In the genomic region with DNA sequence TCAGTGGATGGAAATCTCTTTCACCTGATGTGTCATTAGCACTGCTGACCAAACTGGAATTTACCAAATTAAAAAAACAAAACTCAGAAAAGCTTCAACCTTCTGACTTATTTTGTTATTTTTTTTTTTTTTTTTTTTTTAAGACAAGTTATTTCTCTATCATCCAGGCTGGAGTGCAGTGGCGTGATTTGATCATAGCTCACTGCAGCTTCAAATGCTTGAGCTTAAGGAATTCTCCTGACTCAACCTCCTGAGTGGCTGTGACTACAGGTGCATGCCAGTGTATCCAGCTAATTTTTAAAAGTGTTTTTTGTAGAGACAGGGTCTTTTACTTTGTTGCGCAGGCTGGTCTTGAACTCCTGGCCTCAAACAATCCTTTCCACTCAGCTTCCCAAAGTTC, we compare ENCODE assay signal across 32 cellular contexts.
"Had no signal": no experiment of that assay in that cellular context is flagged by ENCODE, and none has a peak within 500 bp of the region (broad histone marks: within the 10 kb centered on the region; RNA-seq: fewer than 3 reads in every experiment).

No MANE protein-coding gene starts in this region.

- H3K36me3 ChIP-seq: adrenal gland, ascending aorta, brain microvascular endothelial cell, breast epithelium, cardiac muscle cell had no signal

- DNase-seq: activated effector memory CD4-positive, alpha-beta T cell treated with anti-CD3 and anti-CD28 coated beads, Interleukin-2, amount 50 U/mL, for 16 hours; activated effector memory CD4-positive, alpha-beta T cell treated with Interleukin-2 at 50 U/mL for 16 hours; activated gamma-delta T cell; activated gamma-delta T cell treated with Interleukin-2 at 50 U/mL for 16 hours; activated naive CD4-positive, alpha-beta T cell; activated naive CD4-positive, alpha-beta T cell treated with anti-CD3 and anti-CD28 coated beads for 36 hours; activated naive CD4-positive, alpha-beta T cell treated with anti-CD3 and anti-CD28 coated beads, Interleukin-2, amount 10 ng/mL, durations not matched to agents 7 days and 5 days; activated naive CD4-positive, alpha-beta T cell treated with anti-CD3 and anti-CD28 coated beads, Interleukin-2, amount 50 U/mL, for 16 hours; activated naive CD4-positive, alpha-beta T cell treated with Interleukin-2 at 50 U/mL for 16 hours; activated naive CD8-positive, alpha-beta T cell treated with anti-CD3 and anti-CD28 coated beads for 36 hours; activated naive CD8-positive, alpha-beta T cell treated with anti-CD3 and anti-CD28 coated beads, Interleukin-2, amount 10 ng/mL, durations not matched to agents 7 days and 5 days; activated naive CD8-positive, alpha-beta T cell treated with anti-CD3 and anti-CD28 coated beads, Interleukin-2, amount 50 U/mL, for 24 hours; activated T-cell treated with anti-CD3 and anti-CD28 coated beads, Interleukin-2, amount 50 U/mL, for 1 hour; activated T-cell treated with anti-CD3 and anti-CD28 coated beads, Interleukin-2, amount 50 U/mL, for 24 hours; activated T-cell treated with anti-CD3 and anti-CD28 coated beads, Interleukin-2, amount 50 U/mL, for 4 hours; activated T-cell treated with anti-CD3 and anti-CD28 coated beads, Interleukin-2, amount 50 U/mL, for 48 hours; activated T-cell treated with anti-CD3 and anti-CD28 coated beads, Interleukin-2, amount 50 U/mL, for 72 hours; adrenal gland; amniotic stem cell; amygdala; anterior cingulate cortex; aorta; body of pancreas; brain microvascular endothelial cell; caudate nucleus; central memory CD4-positive, alpha-beta T cell; cerebellar nuclear complex had no signal

- H3K4me3 ChIP-seq: adrenal gland, ascending aorta, body of pancreas, breast epithelium, cardiac muscle cell had no signal

- ATAC-seq: activated naive CD4-positive, alpha-beta T cell treated with anti-CD3 and anti-CD28 coated beads, Interleukin-2, amount 50 U/mL, for 72 hours; activated naive CD8-positive, alpha-beta T cell treated with anti-CD3 and anti-CD28 coated beads, Interleukin-2, amount 50 U/mL, for 24 hours; activated T-cell treated with anti-CD3 and anti-CD28 coated beads, Interleukin-2, amount 50 U/mL, for 4 hours; activated T-cell treated with anti-CD3 and anti-CD28 coated beads, Interleukin-2, amount 50 U/mL, for 72 hours; activated T-helper 17 cell treated with anti-CD3 and anti-CD28 coated beads, Interleukin-2, amount 50 U/mL, for 72 hours; body of pancreas had no signal

- H3K4me1 ChIP-seq: adrenal gland, ascending aorta, body of pancreas, breast epithelium had no signal

- H3K9me3 ChIP-seq: adrenal gland, ascending aorta, body of pancreas, breast epithelium had no signal

- H3K27me3 ChIP-seq: adrenal gland, ascending aorta, body of pancreas, brain microvascular endothelial cell, breast epithelium, cardiac muscle cell had no signal

- H3K27ac ChIP-seq: adrenal gland, ascending aorta, body of pancreas, brain microvascular endothelial cell, breast epithelium, cardiac muscle cell had no signal
